In genomic region chr12:47752552-47752951, GRCh38 we compare ENCODE assay signal across 12 cellular contexts. TPM values are rescaled to one million over a fixed set of nuclear protein-coding genes. Genes with fewer than 3 reads are reported as not detected.
DNase-seq lines count a peak whose midpoint lies in the region; ATAC-seq and TF ChIP-seq lines count a peak whose summit lies in the region.
"Had no signal": no experiment of that assay in that cellular context is flagged by ENCODE, and none has a peak within 500 bp of the region (broad histone marks: within the 10 kb centered on the region; RNA-seq: fewer than 3 reads in every experiment).

No MANE protein-coding gene starts in this region.

- H3K27ac ChIP-seq in C4-2B (peak overlapping the region; percentile 73), esophagus squamous epithelium (peak overlapping the region; percentile 84 to 93 (median 90))

- WGBS in esophagus squamous epithelium, 2 donors: 24 to 53% methylated on average over 3 to 7 of the region's 7 CpGs

- TF ChIP-seq POLR2A in esophagus squamous epithelium (IDR thresholded peaks at IDR 0.05): no peak

- peaks cover 51 to 69% (median 52%) of the 10 kb centered on the region in 3 donors for H3K4me1 ChIP-seq in esophagus squamous epithelium
- peaks cover 48% of the 10 kb centered on the region for H3K4me1 ChIP-seq in skeletal muscle satellite cell (ENCODE audit: control insufficient read depth, insufficient read depth, low read length)

- H3K9me3 ChIP-seq in esophagus squamous epithelium (no peaks in the 10 kb centered on the region), skeletal muscle satellite cell (replicated peaks; ENCODE audit: low read length) (no peaks in the 10 kb centered on the region)
- H3K9me3 ChIP-seq: SJSA1 had no signal

- ATAC-seq in GM21717 (IDR thresholded peaks at IDR 0.05; ENCODE audit: unreplicated experiment) (no peak), HG03175 (IDR thresholded peaks at IDR 0.05; ENCODE audit: unreplicated experiment) (no peak)

- H3K27me3 ChIP-seq in esophagus squamous epithelium (no peaks in the 10 kb centered on the region), skeletal muscle satellite cell (ENCODE audit: control insufficient read depth, insufficient read depth, low read length) (no peaks in the 10 kb centered on the region)
- H3K27me3 ChIP-seq: SJSA1 had no signal

- peak overlapping the region in 1 of 4 donors; percentile 77 for H3K4me3 ChIP-seq in esophagus squamous epithelium
- H3K4me3 ChIP-seq in skeletal muscle satellite cell (ENCODE audit: low read length): peak overlapping the region; percentile 5
- H3K4me3 ChIP-seq: SJSA1 had no signal

- peak overlapping the region; percentile 20 for H3K9ac ChIP-seq in skeletal muscle satellite cell (ENCODE audit: low read depth, low read length)

- peak; percentile 20 for DNase-seq in RPMI7951 (ENCODE audit: low read depth)
- no peak for DNase-seq in esophagus squamous epithelium (lab: John Stamatoyannopoulos, UW)
- DNase-seq in NCI-H82 treated with DMSO at 0.1 percent for 48 hours (lab: John Stamatoyannopoulos, UW; ENCODE audit: unreplicated experiment): no peak
- DNase-seq in OCI-M1 (lab: John Stamatoyannopoulos, UW): no peak
- DNase-seq: activated naive CD8-positive, alpha-beta T cell treated with anti-CD3 and anti-CD28 coated beads for 36 hours; erythroblast; stimulated activated CD8-positive, alpha-beta memory T cell treated with anti-CD3 and anti-CD28 coated beads, Interleukin-4, amount 100 ng/mL, for 48 hours had no signal

- H3K4me2 ChIP-seq in skeletal muscle satellite cell (ENCODE audit: low read length): peak overlapping the region; percentile 30

- H3K36me3 ChIP-seq in esophagus squamous epithelium: peaks cover 0 to 47% (median 5%) of the 10 kb centered on the region in 3 donors
- H3K36me3 ChIP-seq in skeletal muscle satellite cell (ENCODE audit: insufficient read depth, low read length): no peaks in the 10 kb centered on the region
- H3K36me3 ChIP-seq: SJSA1 had no signal

- intact Hi-C loops in esophagus squamous epithelium (cut with DNase I): no loop called here

- TF ChIP-seq CTCF in C4-2B (conservative IDR thresholded peaks at IDR 0.05): no peak
- TF ChIP-seq CTCF in esophagus squamous epithelium (IDR thresholded peaks at IDR 0.05): no peak

RNA-seq across cellular contexts. Expression of gene RAPGEF3, which starts 6.1 kb away (rescaled TPM):
- total RNA-seq in RPMI7951 (2014; rRNA removed; shearing (Covaris generic)): 0.48 and 0.88 TPM in 2 replicates
- total RNA-seq in esophagus squamous epithelium: 10 to 100 TPM; 12.9 to 39.3 (median 22.5) TPM
- total RNA-seq in skeletal muscle satellite cell (2012; rRNA removed): 1.1 and 2.3 TPM in 2 replicates

RNA-seq across cellular contexts. Expression of gene SLC48A1, which starts 20.5 kb away (rescaled TPM):
- total RNA-seq in RPMI7951 (2014; rRNA removed; shearing (Covaris generic)): 6.3 and 7.2 TPM in 2 replicates
- 10 to 100 TPM; 18.9 to 35.4 (median 25.4) TPM for total RNA-seq in esophagus squamous epithelium
- 3.9 and 12.2 TPM in 2 replicates for total RNA-seq in skeletal muscle satellite cell (2012; rRNA removed)

RNA-seq across cellular contexts. Expression of gene ENDOU, which starts 27.3 kb away (rescaled TPM):
- 0.24 TPM in 1 of 2 replicates, not detected in the other for total RNA-seq in RPMI7951 (2014; rRNA removed; shearing (Covaris generic))
- total RNA-seq in esophagus squamous epithelium: 100 to 1,000 TPM in 1 of 4 donors, 10 to 100 TPM in 3; 39.8 to 112 (median 46.3) TPM
- 0.22 and 0.25 TPM in 2 replicates for total RNA-seq in skeletal muscle satellite cell (2012; rRNA removed)
- total RNA-seq: SJSA1 had no signal

RNA-seq across cellular contexts. Expression of gene RPAP3, which starts 46.7 kb away (rescaled TPM):
- total RNA-seq in RPMI7951 (2014; rRNA removed; shearing (Covaris generic)): 20.1 and 24.6 TPM in 2 replicates
- 10 to 100 TPM in 3 of 4 donors, 1 to 10 TPM in 1; 7.7 to 20.3 (median 17.7) TPM for total RNA-seq in esophagus squamous epithelium
- 14.6 and 18.5 TPM in 2 replicates for total RNA-seq in skeletal muscle satellite cell (2012; rRNA removed)

Comparison
In these comparisons a context has a peak if more than half of its experiments do, and no peak if none do; other contexts are left out.
1. RNA of gene ENDOU, which starts 27.3 kb away (total RNA-seq): 39.8 to 112 TPM in esophagus squamous epithelium; 0.24 TPM in RPMI7951; every median in the first group is over 10 times any median in the second.